ENCODE assay signal across 7 cellular contexts in genomic region chr7:87219545-87220025, GRCh38. TPM values are rescaled to one million over a fixed set of nuclear protein-coding genes. Genes with fewer than 3 reads are reported as not detected.
DNase-seq lines count a peak whose midpoint lies in the region; ATAC-seq, FAIRE-seq and TF ChIP-seq lines count a peak whose summit lies in the region.

TMEM243 (minus strand) TSS chr7:87219732; CDS start chr7:87219503, 229 bp downstream.

- peaks cover 21% of the 10 kb centered on the region for H3K36me3 Mint-ChIP-seq in WTC11

- H3K4me1 Mint-ChIP-seq in WTC11: peaks cover 21% of the 10 kb centered on the region

- H2AFZ ChIP-seq in keratinocyte (ENCODE audit: control insufficient read depth, low read length): peak within 1 kb of the TSS; percentile 95

- peak within 1 kb of the TSS; percentile 88 for H3K9ac ChIP-seq in keratinocyte (ENCODE audit: control insufficient read depth, extremely low read depth, insufficient read depth, low read length)

- peak; percentile 27 to 86 (median 81) for DNase-seq in NCI-H1417 (lab: John Stamatoyannopoulos, UW)
- DNase-seq in WTC11 (ENCODE audit: low spot score): peak; percentile 46
- peak; percentile 59 to 78 for DNase-seq in cardiac fibroblast (ENCODE audit: low read depth in 2 of 2)
- DNase-seq in keratinocyte (ENCODE audit: low read depth, low spot score): no peak
- peak; percentile 89 for DNase-seq in stimulated activated CD4-positive, alpha-beta T cell treated with anti-CD3 and anti-CD28 coated beads, Interleukin-15, amount 100 ng/mL, for 24 hours

- H3K27me3 ChIP-seq in keratinocyte (ENCODE audit: control insufficient read depth, extremely low read depth, insufficient read depth, low read length): no peaks in the 10 kb centered on the region

- H3K9me3 ChIP-seq in keratinocyte (ENCODE audit: control insufficient read depth, low read depth, low read length): no peaks in the 10 kb centered on the region

- peak within 1 kb of the TSS; percentile 73 for H3K27ac ChIP-seq in keratinocyte (ENCODE audit: control insufficient read depth, insufficient read depth, low read length)

- dilution Hi-C loops in keratinocyte (cut with MboI; ENCODE audit: extremely low pct_ligation_motif_present, low sequenced_read_pairs): no loop called here

- ATAC-seq in GM18502 (IDR thresholded peaks at IDR 0.05; ENCODE audit: poor library complexity, unreplicated experiment) (peak; percentile 53), HG02642 (IDR thresholded peaks at IDR 0.05; ENCODE audit: poor library complexity, unreplicated experiment) (peak; percentile 54), WTC11 (peak; percentile 28)

- H3K79me2 ChIP-seq in keratinocyte (ENCODE audit: control insufficient read depth, insufficient read depth, low read length): peaks cover 25% of the 10 kb centered on the region

- CTCF ChIA-PET in WTC11 (lab: Charles Lee): interaction anchor here (0.6 to 2.3 kb wide), 5 partner anchors 36 to 405 kb away, joined by 3 to 7 read pairs (median 3); partner anchors contain the start of gene DMTF1

- POLR2A ChIA-PET in WTC11 (lab: Charles Lee): interaction anchor here (1.2 to 2.6 kb wide), 2 partner anchors 15 to 67 kb away, joined by 3 to 24 read pairs; partner anchors contain the start of gene DMTF1

- H3K27me3 Mint-ChIP-seq in WTC11 (ENCODE audit: low read depth): no peaks in the 10 kb centered on the region

- no peaks in the 10 kb centered on the region for H3K9me1 ChIP-seq in keratinocyte (ENCODE audit: control insufficient read depth, extremely low read depth, insufficient read depth, low read length)

- H3K4me3 ChIP-seq in cardiac fibroblast (replicated peaks in 1 of 2; ENCODE audit: low read depth in 2 of 2, low read length in 2 of 2) (peak within 1 kb of the TSS; percentile 85 to 92), keratinocyte (ENCODE audit: control insufficient read depth in 2 of 3, extremely low read depth in 1 of 3, insufficient read depth in 2 of 3, low read depth in 1 of 3, low read length in 3 of 3) (peak within 1 kb of the TSS; percentile 87 to 92 (median 91))

- H3K4me2 ChIP-seq in keratinocyte (ENCODE audit: control insufficient read depth, extremely low read depth, insufficient read depth, low read depth, low read length): peak within 1 kb of the TSS; percentile 94

- H3K4me1 ChIP-seq in keratinocyte (ENCODE audit: control insufficient read depth, extremely low read depth, insufficient read depth, low read length): peaks cover 14% of the 10 kb centered on the region

- H4K20me1 ChIP-seq in keratinocyte (ENCODE audit: control insufficient read depth, extremely low read depth, insufficient read depth, low read length): no peaks in the 10 kb centered on the region

- no peak for FAIRE-seq in keratinocyte (lab: Jason Lieb, UNC)

- H3K36me3 ChIP-seq in keratinocyte (ENCODE audit: control insufficient read depth in 2 of 2, extremely low read depth in 1 of 2, insufficient read depth in 2 of 2, low read length in 2 of 2): peaks cover 2 to 4% of the 10 kb centered on the region in 2 experiments

- no peaks in the 10 kb centered on the region for H3K9me3 Mint-ChIP-seq in WTC11

- H3K27ac Mint-ChIP-seq in WTC11: peak within 1 kb of the TSS; percentile 72

- TF ChIP-seq CTCF in WTC11 (IDR thresholded peaks at IDR 0.05) (no peak), cardiac fibroblast (IDR thresholded peaks at IDR 0.05; ENCODE audit: low read depth, low read length) (no peak), keratinocyte (optimal IDR thresholded peaks at IDR 0.05 in 1 of 3, IDR thresholded peaks at IDR 0.05 in 1 of 3, conservative IDR thresholded peaks at IDR 0.05 in 1 of 3; ENCODE audit: extremely low read depth in 1 of 3, insufficient read depth in 2 of 3, low read length in 3 of 3) (peak in 1 of 3 experiments; percentile 32)

- peak within 1 kb of the TSS; percentile 93 for H3K4me3 Mint-ChIP-seq in WTC11

TF ChIP-seq in WTC11, 78 proteins besides CTCF, POLR2A, EP300 and RAD21:
- TF ChIP-seq ZNF317 (CRISPR knock-in tag; IDR thresholded peaks at IDR 0.05; ENCODE audit: borderline replicate concordance, low read depth): no peak
- TF ChIP-seq SP1 (CRISPR knock-in tag; conservative IDR thresholded peaks at IDR 0.05): 0 out of 2 replicates have a peak, but pooled peaks have one; percentile 1
- no peak for TF ChIP-seq NFYB (CRISPR knock-in tag; conservative IDR thresholded peaks at IDR 0.05; ENCODE audit: low read depth)
- TF ChIP-seq MAX (CRISPR knock-in tag; IDR thresholded peaks at IDR 0.05): no peak
- TF ChIP-seq ZNF512 (CRISPR knock-in tag; IDR thresholded peaks at IDR 0.05; ENCODE audit: borderline replicate concordance): no peak
- TF ChIP-seq ARID4B (CRISPR knock-in tag; IDR thresholded peaks at IDR 0.05; ENCODE audit: borderline replicate concordance): 0 out of 2 replicates have a peak, but pooled peaks have one; percentile 13
- no peak for TF ChIP-seq ZNF671 (CRISPR knock-in tag; IDR thresholded peaks at IDR 0.05)
- no peak for TF ChIP-seq ZNF219 (CRISPR knock-in tag; IDR thresholded peaks at IDR 0.05; ENCODE audit: borderline replicate concordance)
- 0 out of 2 replicates have a peak, but pooled peaks have one; percentile 46 for TF ChIP-seq ZBTB43 (CRISPR knock-in tag; IDR thresholded peaks at IDR 0.05)

RNA-seq across cellular contexts. Expression of gene TMEM243, which starts in this region (rescaled TPM):
- 24.2 to 29.0 TPM (median 25.9 TPM) in 3 replicates for total RNA-seq in WTC11 (2021)
- polyA plus RNA-seq in keratinocyte: 13.3 to 30.6 TPM (median 16.2 TPM) in 3 replicates
- polyA plus RNA-seq in keratinocyte (2011; ENCODE audit: low read depth): 4.6 TPM
- polyA plus RNA-seq in keratinocyte (2011; cell fraction: cytosol; rRNA removed): 13.4 and 23.1 TPM in 2 replicates
- 19.9 and 23.9 TPM in 2 replicates for polyA plus RNA-seq in keratinocyte (2011; cell fraction: nucleus; rRNA removed)
- polyA plus RNA-seq in keratinocyte (2012; ENCODE audit: low replicate concordance): 11.5 and 14.1 TPM in 2 replicates
- 5.2 to 18.5 TPM (median 7.3 TPM) in 3 replicates for polyA minus RNA-seq in keratinocyte
- polyA minus RNA-seq in keratinocyte (2011; cell fraction: cytosol; rRNA and poly(A)+ RNA removed): 5.2 TPM
- 7.1 TPM in 2 replicates for polyA minus RNA-seq in keratinocyte (2011; cell fraction: nucleus; rRNA and poly(A)+ RNA removed)
